In genomic region chr6:120219339-120219738, GRCh38 we compare ENCODE assay signal across 7 cellular contexts.
"Had no signal": no experiment of that assay in that cellular context is flagged by ENCODE, and none has a peak within 500 bp of the region (broad histone marks: within the 10 kb centered on the region; RNA-seq: fewer than 3 reads in every experiment).

No MANE protein-coding gene starts in this region.

- H3K27ac Mint-ChIP-seq: IgD-negative memory B cell had no signal

- H3K4me3 Mint-ChIP-seq: IgD-negative memory B cell had no signal

- H3K4me3 ChIP-seq: K562 had no signal

- H3K36me3 Mint-ChIP-seq: IgD-negative memory B cell had no signal

- FAIRE-seq: HTR-8/SVneo, K562 had no signal

- H3K27me3 Mint-ChIP-seq: IgD-negative memory B cell had no signal

- ATAC-seq: K562 had no signal

- H3K27ac ChIP-seq: HL-60 had no signal

- DNase-seq: IMR-90, KBM-7, KG1 had no signal
